In the genomic region with DNA sequence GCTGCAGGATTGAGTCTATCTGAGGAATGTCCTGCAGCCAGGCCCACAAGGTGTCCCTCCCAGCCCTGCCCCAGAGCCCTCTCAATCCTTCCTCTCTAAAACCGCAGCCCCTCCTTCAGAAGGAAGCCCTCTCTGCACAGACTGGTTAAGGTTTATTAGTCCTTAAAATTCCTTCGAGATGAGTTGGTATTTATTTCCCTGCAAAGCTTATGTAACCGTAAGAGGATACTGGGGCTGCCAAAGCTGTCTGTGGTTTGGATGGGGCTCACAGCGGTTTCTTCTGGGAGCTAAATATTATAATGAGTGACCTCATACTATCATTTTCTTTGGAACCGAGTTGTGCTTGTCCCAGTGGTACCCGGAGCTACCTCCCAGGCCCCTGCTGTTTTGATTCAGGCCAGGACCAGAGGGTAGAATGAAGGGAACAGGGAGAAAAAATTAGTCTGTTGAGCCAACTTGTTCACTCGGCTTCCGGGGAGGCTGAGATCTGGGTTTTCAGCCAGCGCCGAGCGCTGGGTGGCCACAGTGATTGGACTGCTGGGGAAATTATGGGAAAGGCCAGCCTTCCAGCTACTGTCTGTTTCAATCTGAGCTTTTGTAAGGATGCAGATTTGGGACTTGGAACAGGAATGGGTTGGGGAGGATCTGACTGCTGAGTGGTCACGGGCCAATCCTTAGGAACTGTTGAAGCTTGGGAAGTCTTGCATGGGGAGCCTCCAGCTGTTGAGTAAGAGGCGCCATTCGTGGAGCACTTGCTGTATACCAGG, we compare ENCODE assay signal across 11 cellular contexts.
DNase-seq lines count a peak whose midpoint lies in the region; ATAC-seq and TF ChIP-seq lines count a peak whose summit lies in the region.
"Had no signal": no experiment of that assay in that cellular context is flagged by ENCODE, and none has a peak within 500 bp of the region (broad histone marks: within the 10 kb centered on the region; RNA-seq: fewer than 3 reads in every experiment).

No MANE protein-coding gene starts in this region.

- H3K4me3 ChIP-seq in lower lobe of right lung (peak overlapping the region; percentile 4), aorta (ENCODE audit: low read length in 2 of 2) (no peak overlapping the region)

- H3K27ac ChIP-seq in lower lobe of right lung: peak overlapping the region; percentile 73
- peak overlapping the region; percentile 50 to 87 for H3K27ac ChIP-seq in aorta (ENCODE audit: low read depth in 1 of 2, low read length in 2 of 2)
- H3K27ac ChIP-seq: C4-2B, VCaP had no signal

- H3K4me1 ChIP-seq in lower lobe of right lung (peaks cover 9% of the 10 kb centered on the region), aorta (ENCODE audit: control insufficient read depth in 1 of 2, insufficient read depth in 2 of 2, low read length in 2 of 2) (peaks cover 4 to 8% of the 10 kb centered on the region in 2 donors)

- TF ChIP-seq CTCF in lower lobe of right lung (IDR thresholded peaks at IDR 0.05) (no peak), GM20000 (IDR thresholded peaks at IDR 0.05; ENCODE audit: extremely low read depth, missing control alignments) (no peak)

- intact Hi-C loops in lower lobe of right lung (cut with DNase I): no loop called here
- intact Hi-C loops in aorta (cut with DNase I): loop anchor here in 1 of 2 donors (1.0 to 2.0 kb wide), 3 partner anchors 23 to 327 kb away; no protein-coding TSS in a partner anchor

- H3K36me3 ChIP-seq in lower lobe of right lung: no peaks in the 10 kb centered on the region
- no peaks in the 10 kb centered on the region for H3K36me3 ChIP-seq in aorta (ENCODE audit: control insufficient read depth in 1 of 2, insufficient read depth in 2 of 2, low read length in 1 of 2)

- DNase-seq in NOMO-1 treated with dmso at 0.1 percent for 144 hours (lab: John Stamatoyannopoulos, UW; ENCODE audit: unreplicated experiment) (peak; percentile 2), NOMO-1 treated with DMSO at 0.1 percent for 48 hours (lab: John Stamatoyannopoulos, UW; ENCODE audit: unreplicated experiment) (no peak), cerebellar cortex (ENCODE audit: low spot score) (peak; percentile 14), lower lobe of right lung (peak; percentile 74), aorta (peak; percentile 88 to 89), GM20000 (ENCODE audit: low spot score) (no peak), inferior parietal cortex (ENCODE audit: extremely low spot score) (no peak)
- DNase-seq in activated naive CD4-positive, alpha-beta T cell treated with Interleukin-2 at 50 U/mL for 16 hours: no peak

- H3K9me3 ChIP-seq in lower lobe of right lung (no peaks in the 10 kb centered on the region), aorta (ENCODE audit: control insufficient read depth, low read length) (no peaks in the 10 kb centered on the region)

- ATAC-seq in lower lobe of right lung (peak; percentile 94 to 97), aorta (ENCODE audit: low FRiP score) (peak; percentile 91)
- ATAC-seq: stimulated activated effector memory CD8-positive, alpha-beta T cell treated with anti-CD3 and anti-CD28 coated beads, Interleukin-12 subunit alpha, Interleukin-12 subunit beta, amount 100 ng/mL, for 72 hours had no signal

- 5% methylated on average over 14 of the region's 14 CpGs for WGBS in aorta, 2 donors

- H3K27me3 ChIP-seq in lower lobe of right lung (ENCODE audit: low read depth): no peaks in the 10 kb centered on the region
- no peaks in the 10 kb centered on the region for H3K27me3 ChIP-seq in aorta (ENCODE audit: control insufficient read depth in 1 of 2, insufficient read depth in 2 of 2, low read length in 1 of 2)

Comparison
In these comparisons a context has a peak if more than half of its experiments do, and no peak if none do; other contexts are left out.
1. DNase-seq: peak in NOMO-1 treated with dmso at 0.1 percent for 144 hours (single experiment), cerebellar cortex (single experiment), lower lobe of right lung (single experiment) and aorta (2 of 2); none in NOMO-1 treated with DMSO at 0.1 percent for 48 hours (single experiment), GM20000 (single experiment), activated naive CD4-positive, alpha-beta T cell treated with Interleukin-2 at 50 U/mL for 16 hours (single experiment) and inferior parietal cortex (single experiment).